14 cellular contexts compared by ENCODE assay signal in the genomic region with DNA sequence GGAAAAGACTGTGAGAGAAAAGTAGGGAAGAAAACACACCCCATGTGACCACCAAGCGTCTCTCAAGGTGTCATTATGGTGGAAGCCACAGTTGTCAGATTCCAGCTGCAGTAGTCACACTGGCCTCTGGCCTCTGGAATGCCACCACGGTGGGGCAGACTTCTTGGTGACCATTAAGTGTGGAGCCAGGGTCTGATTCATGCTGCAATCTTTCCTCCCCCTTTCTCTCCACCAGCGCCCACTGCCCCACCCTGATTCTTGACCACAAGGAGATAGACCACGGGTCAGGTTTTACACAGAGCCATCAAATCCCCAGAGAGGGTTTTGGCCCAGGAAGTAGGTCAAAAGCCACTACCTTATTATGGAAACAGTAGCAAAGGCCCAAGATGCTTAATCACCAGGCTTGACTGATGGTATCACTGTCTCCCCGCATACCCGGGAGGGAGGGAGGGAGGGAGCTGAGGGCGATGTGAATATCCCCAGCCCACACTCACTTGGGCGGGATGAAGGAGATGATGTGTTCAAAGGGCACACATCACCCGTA. TPM values are rescaled to one million over a fixed set of nuclear protein-coding genes. Genes with fewer than 3 reads are reported as not detected.
DNase-seq lines count a peak whose midpoint lies in the region; ATAC-seq, FAIRE-seq and TF ChIP-seq lines count a peak whose summit lies in the region.
"Had no signal": no experiment of that assay in that cellular context is flagged by ENCODE, and none has a peak within 500 bp of the region (broad histone marks: within the 10 kb centered on the region; RNA-seq: fewer than 3 reads in every experiment).

No MANE protein-coding gene starts in this region.

- intact Hi-C loops in psoas muscle (cut with DNase I) = no loop called here
- intact Hi-C loops in left ventricle myocardium inferior (cut with micrococcal nuclease) = no loop called here

- FAIRE-seq in RCC 7860 (lab: Jason Lieb, UNC) = peak; percentile 98
- FAIRE-seq: frontal cortex had no signal

- H3K36me3 ChIP-seq in psoas muscle (ENCODE audit: insufficient read depth in 1 of 2, low read depth in 1 of 2) = no peaks in the 10 kb centered on the region
- H3K36me3 ChIP-seq in left ventricle myocardium inferior = no peaks in the 10 kb centered on the region
- H3K36me3 ChIP-seq: HAP-1 had no signal

- peak; percentile 89 for DNase-seq in GM03348 (ENCODE audit: low spot score)
- peak; percentile 99 for DNase-seq in RCC 7860 (ENCODE audit: low spot score)
- DNase-seq in epithelial cell of proximal tubule (ENCODE audit: low read depth) = peak; percentile 93
- peak; percentile 43 to 63 for DNase-seq in psoas muscle
- DNase-seq in medulla oblongata (ENCODE audit: extremely low spot score) = no peak
- DNase-seq in left ventricle myocardium inferior = no peak
- DNase-seq in NCI-H1092 (lab: John Stamatoyannopoulos, UW) = no peak
- DNase-seq: activated CD8-positive, alpha-beta T cell treated with anti-CD3 and anti-CD28 coated beads for 36 hours; activated naive CD8-positive, alpha-beta T cell treated with anti-CD3 and anti-CD28 coated beads, Interleukin-2, amount 50 U/mL, for 24 hours; midbrain; NCI-H2029 had no signal

- peaks cover 0 to 10% (median 0%) of the 10 kb centered on the region in 3 donors for H3K27me3 ChIP-seq in psoas muscle (ENCODE audit: insufficient read depth in 3 of 3, low read length in 2 of 3)
- H3K27me3 ChIP-seq in left ventricle myocardium inferior (ENCODE audit: low read depth) = no peaks in the 10 kb centered on the region

- H3K4me3 ChIP-seq in epithelial cell of proximal tubule (ENCODE audit: low read depth, low read length) (no peak overlapping the region), psoas muscle (no peak overlapping the region), left ventricle myocardium inferior (no peak overlapping the region)
- H3K4me3 ChIP-seq: HAP-1 had no signal

- 37 to 53% (median 45%) methylated on average over 9 of the region's 9 CpGs for WGBS in psoas muscle, 3 donors

- ATAC-seq in psoas muscle (peak; percentile 90 to 96 (median 94)), HG02588 (IDR thresholded peaks at IDR 0.05; ENCODE audit: unreplicated experiment) (no peak)
- ATAC-seq: activated CD8-positive, alpha-beta T cell treated with anti-CD3 and anti-CD28 coated beads for 36 hours; activated naive CD8-positive, alpha-beta T cell treated with anti-CD3 and anti-CD28 coated beads, Interleukin-2, amount 50 U/mL, for 24 hours had no signal

- H3K9me3 ChIP-seq in psoas muscle = no peaks in the 10 kb centered on the region
- H3K9me3 ChIP-seq in left ventricle myocardium inferior (replicated peaks) = peaks cover 26% of the 10 kb centered on the region
- H3K9me3 ChIP-seq: HAP-1 had no signal

- TF ChIP-seq CTCF in epithelial cell of proximal tubule (conservative IDR thresholded peaks at IDR 0.05; ENCODE audit: low read depth, low read length) (peak; percentile 41), psoas muscle (IDR thresholded peaks at IDR 0.05) (no peak), left ventricle myocardium inferior (IDR thresholded peaks at IDR 0.05; ENCODE audit: borderline replicate concordance) (no peak)

- H3K27ac ChIP-seq in psoas muscle (no peak overlapping the region), left ventricle myocardium inferior (replicated peaks) (no peak overlapping the region)

- H3K4me1 ChIP-seq in psoas muscle (no peaks in the 10 kb centered on the region), left ventricle myocardium inferior (no peaks in the 10 kb centered on the region)
- H3K4me1 ChIP-seq: HAP-1 had no signal

RNA-seq across cellular contexts. Expression of a gene that starts 52.7 kb away (rescaled TPM):
- total RNA-seq in epithelial cell of proximal tubule = 3.6 and 9.9 TPM in 2 replicates
- total RNA-seq in psoas muscle = under 1 TPM in 1 of 4 donors, not detected in 3; 0.30 TPM
- polyA plus RNA-seq in psoas muscle = under 1 TPM in 1 of 3 donors, not detected in 2; 0.08 TPM
- total RNA-seq in left ventricle myocardium inferior = not detected
- total RNA-seq: activated CD8-positive, alpha-beta T cell treated with anti-CD3 and anti-CD28 coated beads for 36 hours; frontal cortex had no signal

Comparison
In these comparisons a context has a peak if more than half of its experiments do, and no peak if none do; other contexts are left out.
1. DNase-seq: peak in GM03348 (single experiment), RCC 7860 (single experiment), epithelial cell of proximal tubule (single experiment) and psoas muscle (2 of 2); none in medulla oblongata (single experiment), left ventricle myocardium inferior (single experiment) and NCI-H1092 (single experiment).